ENCODE assay signal across 14 cellular contexts in the genomic region with DNA sequence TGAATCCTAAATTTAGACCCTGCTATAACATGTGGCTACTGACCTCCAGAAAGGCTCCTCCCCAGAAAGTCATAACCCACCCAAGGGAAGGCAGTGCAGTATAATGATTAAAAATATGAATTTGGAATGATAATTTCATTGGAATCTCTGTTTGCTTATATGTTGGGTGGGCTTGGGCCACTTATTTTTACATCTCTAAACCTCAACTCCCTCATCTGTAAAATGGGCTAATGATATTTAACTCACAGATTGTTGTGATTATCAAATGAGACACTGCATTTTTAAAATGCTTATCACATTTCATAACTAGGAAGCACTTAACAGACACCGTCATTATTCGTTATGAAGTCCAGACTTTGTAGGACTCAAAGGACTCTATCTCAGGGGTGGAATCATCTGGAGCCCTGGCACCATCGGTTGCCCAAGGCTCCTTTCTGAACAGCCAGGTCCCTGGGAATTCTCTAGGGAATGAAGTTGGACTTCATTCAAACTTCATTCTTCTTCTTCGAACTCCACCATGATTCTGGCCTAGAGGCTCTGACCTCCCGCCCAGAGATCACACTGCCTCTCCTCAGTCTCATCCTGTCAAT. TPM values are rescaled to one million over a fixed set of nuclear protein-coding genes. Genes with fewer than 3 reads are reported as not detected.
DNase-seq lines count a peak whose midpoint lies in the region; ATAC-seq and TF ChIP-seq lines count a peak whose summit lies in the region.
"Had no signal": no experiment of that assay in that cellular context is flagged by ENCODE, and none has a peak within 500 bp of the region (broad histone marks: within the 10 kb centered on the region; RNA-seq: fewer than 3 reads in every experiment).

No MANE protein-coding gene starts in this region.

- H3K79me2 ChIP-seq in OCI-LY1 (ENCODE audit: insufficient read depth, low read length), result no peaks in the 10 kb centered on the region

- H3K9me2 ChIP-seq in OCI-LY1 (ENCODE audit: low read depth, low read length), result no peaks in the 10 kb centered on the region

- H3K4me2 ChIP-seq in OCI-LY1 (ENCODE audit: low read length), result peak overlapping the region; percentile 24
- H3K4me2 ChIP-seq: smooth muscle cell had no signal

- no peak for TF ChIP-seq POLR2A in spleen (IDR thresholded peaks at IDR 0.05)

- H3K36me3 Mint-ChIP-seq in activated T-cell treated with anti-CD3 and anti-CD28 coated beads, Interleukin-2, amount 50 U/mL, for 24 hours (ENCODE audit: low read depth), result no peaks in the 10 kb centered on the region
- H3K36me3 Mint-ChIP-seq in chondrocyte (ENCODE audit: low read depth), result no peaks in the 10 kb centered on the region

- intact Hi-C loops in spleen (cut with DNase I; ENCODE audit: low total_unique reads), result loop anchor here (10.0 kb wide), 1 partner anchor 223 kb away; no protein-coding TSS in a partner anchor

- WGBS in spleen, 5 donors, result 20 to 48% (median 24%) methylated on average over 5 of the region's 5 CpGs

- H3K4me3 ChIP-seq in OCI-LY1 (ENCODE audit: low read depth, low read length, poor library complexity, severe bottlenecking) (no peak overlapping the region), spleen (peak overlapping the region in 1 of 8 donors; percentile 27)
- H3K4me3 ChIP-seq: pancreas, smooth muscle cell had no signal

- H3K36me3 ChIP-seq in OCI-LY1 (ENCODE audit: insufficient read depth, low read length) (no peaks in the 10 kb centered on the region), spleen (no peaks in the 10 kb centered on the region)
- H3K36me3 ChIP-seq: pancreas had no signal

- H3K27me3 ChIP-seq in OCI-LY1 (ENCODE audit: insufficient read depth, low read length) (no peaks in the 10 kb centered on the region; the same call in 1 of the 2 replicates), spleen (replicated peaks in 1 of 7) (no peaks in the 10 kb centered on the region)
- H3K27me3 ChIP-seq: pancreas had no signal

- peak overlapping the region; percentile 9; the same call in 1 of the 2 replicates for H3K9ac ChIP-seq in OCI-LY1 (ENCODE audit: low read length)

- no peak overlapping the region for H3K4me3 Mint-ChIP-seq in activated T-cell treated with anti-CD3 and anti-CD28 coated beads, Interleukin-2, amount 50 U/mL, for 24 hours
- no peak overlapping the region for H3K4me3 Mint-ChIP-seq in chondrocyte (ENCODE audit: unreplicated experiment)

- H3K4me1 Mint-ChIP-seq in activated T-cell treated with anti-CD3 and anti-CD28 coated beads, Interleukin-2, amount 50 U/mL, for 24 hours (ENCODE audit: low read depth), result peaks cover 42% of the 10 kb centered on the region
- H3K4me1 Mint-ChIP-seq in chondrocyte (ENCODE audit: low read depth), result peaks cover 43% of the 10 kb centered on the region

- H3K27ac Mint-ChIP-seq in activated T-cell treated with anti-CD3 and anti-CD28 coated beads, Interleukin-2, amount 50 U/mL, for 24 hours, result peak overlapping the region; percentile 38
- H3K27ac Mint-ChIP-seq in chondrocyte (ENCODE audit: unreplicated experiment), result peak overlapping the region; percentile 60

- peaks cover 4% of the 10 kb centered on the region for H3K9me3 Mint-ChIP-seq in activated T-cell treated with anti-CD3 and anti-CD28 coated beads, Interleukin-2, amount 50 U/mL, for 24 hours
- no peaks in the 10 kb centered on the region for H3K9me3 Mint-ChIP-seq in chondrocyte (ENCODE audit: low read depth)

- DNase-seq in activated T-cell treated with anti-CD3 and anti-CD28 coated beads, Interleukin-2, amount 50 U/mL, for 24 hours, result no peak
- no peak for DNase-seq in activated T-cell treated with anti-CD3 and anti-CD28 coated beads, Interleukin-2, amount 50 U/mL, for 48 hours
- DNase-seq in chondrocyte (ENCODE audit: low spot score), result no peak
- DNase-seq in spleen, result no peak
- no peak for DNase-seq in kidney glomerular epithelial cell (lab: John Stamatoyannopoulos, UW)
- DNase-seq in NCI-H1417 treated with DMSO at 0.1 percent for 48 hours (lab: John Stamatoyannopoulos, UW), result no peak
- DNase-seq: DMS 273 treated with DMSO at 0.1 percent for 48 hours; effector CD4-positive, alpha-beta T cell; NCI-H2171; pancreas; substantia nigra had no signal

- TF ChIP-seq CTCF in OCI-LY1 (IDR thresholded peaks at IDR 0.05; ENCODE audit: low read length) (no peak), chondrocyte (IDR thresholded peaks at IDR 0.05) (no peak), spleen (IDR thresholded peaks at IDR 0.05 in 8 of 11, conservative IDR thresholded peaks at IDR 0.05 in 3 of 11) (no peak)

- H3K27ac ChIP-seq in OCI-LY1 (ENCODE audit: low read depth, low read length, poor library complexity, severe bottlenecking), result peak overlapping the region; percentile 68
- H3K27ac ChIP-seq in spleen, result peak overlapping the region in 5 of 8 donors; percentile 42 to 63 (median 50)
- H3K27ac ChIP-seq: pancreas had no signal

- H3K27me3 Mint-ChIP-seq in activated T-cell treated with anti-CD3 and anti-CD28 coated beads, Interleukin-2, amount 50 U/mL, for 24 hours, result peaks cover 3% of the 10 kb centered on the region
- H3K27me3 Mint-ChIP-seq in chondrocyte (ENCODE audit: low read depth), result no peaks in the 10 kb centered on the region

- H3K9me3 ChIP-seq in OCI-LY1 (ENCODE audit: low read length) (no peaks in the 10 kb centered on the region), spleen (no peaks in the 10 kb centered on the region)
- H3K9me3 ChIP-seq: pancreas had no signal

- H4K20me1 ChIP-seq in OCI-LY1 (ENCODE audit: insufficient read depth, low read length), result no peaks in the 10 kb centered on the region

- H3K4me1 ChIP-seq in OCI-LY1 (ENCODE audit: insufficient read depth, low read length, severe bottlenecking) (peaks cover 22% of the 10 kb centered on the region), spleen (peaks cover 15 to 55% (median 38%) of the 10 kb centered on the region in 6 donors)
- H3K4me1 ChIP-seq: pancreas had no signal

- no peaks in the 10 kb centered on the region for H3F3A ChIP-seq in OCI-LY1 (ENCODE audit: insufficient read depth, low read length)

- peak overlapping the region; percentile 71; the same call in 1 of the 2 replicates for H2AFZ ChIP-seq in OCI-LY1 (ENCODE audit: low read length)

- no peak for ATAC-seq in GM19455 (IDR thresholded peaks at IDR 0.05; ENCODE audit: unreplicated experiment)

RNA-seq across cellular contexts. Expression of gene RMDN2, which starts 33.1 kb away (rescaled TPM):
- total RNA-seq in chondrocyte, result 8.1 to 13.2 TPM (median 8.2 TPM) in 3 replicates
- total RNA-seq in spleen, result 10 to 100 TPM; 22.1 to 57.1 (median 34.3) TPM
- polyA plus RNA-seq in spleen, result 10 to 100 TPM; 10.8 to 18.3 (median 12.9) TPM
